In genomic region chr18:67599277-67599676, GRCh38 we compare ENCODE assay signal across 17 cellular contexts.
DNase-seq lines count a peak whose midpoint lies in the region; ATAC-seq, FAIRE-seq and TF ChIP-seq lines count a peak whose summit lies in the region.
"Had no signal": no experiment of that assay in that cellular context is flagged by ENCODE, and none has a peak within 500 bp of the region (broad histone marks: within the 10 kb centered on the region; RNA-seq: fewer than 3 reads in every experiment).

No MANE protein-coding gene starts in this region.

- intact Hi-C loops in endothelial cell of umbilical vein (cut with micrococcal nuclease) = loop anchor here (5.0 kb wide), 1 partner anchor 82 kb away; the partner anchor contains the start of gene DSEL
- intact Hi-C loops in heart left ventricle (cut with DNase I) = no loop called here
- intact Hi-C loops in thyroid gland (cut with DNase I) = no loop called here

- H3K9ac ChIP-seq in BLaER1 treated with 17β-estradiol and CSF1 and Interleukin-3, amounts not matched to agents 10 nM and 100 nM = no peak overlapping the region
- H3K9ac ChIP-seq in endothelial cell of umbilical vein (replicated peaks; ENCODE audit: extremely low read depth, insufficient read depth, low read length) = no peak overlapping the region

- H3K4me2 ChIP-seq in BLaER1 treated with 17β-estradiol and CSF1 and Interleukin-3, amounts not matched to agents 10 nM and 100 nM = peak overlapping the region; percentile 22 to 77 (median 36); a peak in 20 of 22 replicates
- H3K4me2 ChIP-seq in endothelial cell of umbilical vein (ENCODE audit: insufficient read depth, low read length) = peak overlapping the region; percentile 30

- peaks cover 0 to 21% (median 4%) of the 10 kb centered on the region in 11 experiments; a peak in 8 of 22 replicates for H3K9me3 ChIP-seq in BLaER1 treated with 17β-estradiol and CSF1 and Interleukin-3, amounts not matched to agents 10 nM and 100 nM (replicated peaks in 1 of 11)
- H3K9me3 ChIP-seq in endothelial cell of umbilical vein (replicated peaks; ENCODE audit: control insufficient read depth, insufficient read depth, low read length) (no peaks in the 10 kb centered on the region), heart left ventricle (peaks cover 0 to 25% (median 0%) of the 10 kb centered on the region in 12 donors), WERI-Rb-1 (ENCODE audit: severe bottlenecking) (no peaks in the 10 kb centered on the region), thyroid gland (no peaks in the 10 kb centered on the region)
- H3K9me3 ChIP-seq: psoas muscle had no signal

- H3K27ac ChIP-seq in BLaER1 treated with 17β-estradiol and CSF1 and Interleukin-3, amounts not matched to agents 10 nM and 100 nM = no peak overlapping the region; a peak in 1 of 22 replicates
- H3K27ac ChIP-seq in endothelial cell of umbilical vein (ENCODE audit: insufficient read depth, low read depth, low read length) (no peak overlapping the region), heart left ventricle (no peak overlapping the region), WERI-Rb-1 (no peak overlapping the region), thyroid gland (no peak overlapping the region)
- H3K27ac ChIP-seq: esophagus muscularis mucosa had no signal

- no peaks in the 10 kb centered on the region for H3K79me2 ChIP-seq in endothelial cell of umbilical vein (ENCODE audit: control insufficient read depth, insufficient read depth, low read length)

- ATAC-seq in heart left ventricle (no peak), HG03432 (IDR thresholded peaks at IDR 0.05; ENCODE audit: unreplicated experiment) (no peak)

- H3K27me3 ChIP-seq in BLaER1 treated with 17β-estradiol and CSF1 and Interleukin-3, amounts not matched to agents 10 nM and 100 nM = no peaks in the 10 kb centered on the region
- H3K27me3 ChIP-seq in endothelial cell of umbilical vein (ENCODE audit: control insufficient read depth in 2 of 2, insufficient read depth in 2 of 2, low read length in 2 of 2) (no peaks in the 10 kb centered on the region), heart left ventricle (no peaks in the 10 kb centered on the region), WERI-Rb-1 (ENCODE audit: insufficient read depth, low read depth, severe bottlenecking) (no peaks in the 10 kb centered on the region), thyroid gland (no peaks in the 10 kb centered on the region)
- H3K27me3 ChIP-seq: esophagus muscularis mucosa had no signal

- H2AFZ ChIP-seq in endothelial cell of umbilical vein (ENCODE audit: low read depth, low read length) = peak overlapping the region; percentile 42

- H3K4me1 ChIP-seq in BLaER1 treated with 17β-estradiol and CSF1 and Interleukin-3, amounts not matched to agents 10 nM and 100 nM = peaks cover 10 to 48% (median 12%) of the 10 kb centered on the region in 10 experiments; a peak in 17 of 20 replicates
- H3K4me1 ChIP-seq in endothelial cell of umbilical vein (ENCODE audit: control insufficient read depth, extremely low read depth, insufficient read depth, low read length) (peaks cover 7% of the 10 kb centered on the region), heart left ventricle (peaks cover 0 to 8% (median 0%) of the 10 kb centered on the region in 12 donors), thyroid gland (no peaks in the 10 kb centered on the region)
- H3K4me1 ChIP-seq: esophagus muscularis mucosa had no signal

- dilution Hi-C loops in endothelial cell of umbilical vein (cut with MboI; ENCODE audit: extremely low pct_ligation_motif_present, low sequenced_read_pairs) = no loop called here

- TF ChIP-seq CTCF in endothelial cell of umbilical vein (IDR thresholded peaks at IDR 0.05; ENCODE audit: extremely low read depth in 1 of 2, insufficient read depth in 1 of 2, low read depth in 1 of 2, low read length in 2 of 2) (no peak), heart left ventricle (IDR thresholded peaks at IDR 0.05) (no peak), WERI-Rb-1 (IDR thresholded peaks at IDR 0.05; ENCODE audit: low read depth, low read length) (no peak), thyroid gland (IDR thresholded peaks at IDR 0.05) (no peak)

- WGBS in heart left ventricle, 4 donors = 57 to 60% (median 58%) methylated on average over 2 of the region's 2 CpGs
- 85% methylated on average over 2 of the region's 2 CpGs for WGBS in thyroid gland, 2 donors

- POLR2A ChIA-PET in endothelial cell of umbilical vein (lab: Charles Lee) = no interaction called here

- FAIRE-seq in RCC 7860 (lab: Jason Lieb, UNC) (peak; percentile 85), endothelial cell of umbilical vein (lab: Jason Lieb, UNC) (no peak)

- no peaks in the 10 kb centered on the region for H3K9me1 ChIP-seq in endothelial cell of umbilical vein (replicated peaks; ENCODE audit: control insufficient read depth, extremely low read depth, insufficient read depth, low read length)

- TF ChIP-seq POLR2A in endothelial cell of umbilical vein (IDR thresholded peaks at IDR 0.05; ENCODE audit: low read depth, low read length) (no peak), heart left ventricle (IDR thresholded peaks at IDR 0.05) (no peak), thyroid gland (IDR thresholded peaks at IDR 0.05) (no peak)

- H4K20me1 ChIP-seq in BLaER1 treated with 17β-estradiol and CSF1 and Interleukin-3, amounts not matched to agents 10 nM and 100 nM = no peaks in the 10 kb centered on the region
- no peaks in the 10 kb centered on the region for H4K20me1 ChIP-seq in endothelial cell of umbilical vein (replicated peaks; ENCODE audit: control insufficient read depth, extremely low read depth, insufficient read depth, low read length)

- no TSS peak for BruUV-seq in endothelial cell of umbilical vein (replicated peaks; lab: Mats Ljungman, UMichigan)

- H3K36me3 ChIP-seq in BLaER1 treated with 17β-estradiol and CSF1 and Interleukin-3, amounts not matched to agents 10 nM and 100 nM = no peaks in the 10 kb centered on the region
- H3K36me3 ChIP-seq in endothelial cell of umbilical vein (ENCODE audit: control insufficient read depth in 2 of 2, extremely low read depth in 1 of 2, insufficient read depth in 2 of 2, low read length in 2 of 2) (no peaks in the 10 kb centered on the region), heart left ventricle (no peaks in the 10 kb centered on the region), WERI-Rb-1 (no peaks in the 10 kb centered on the region), thyroid gland (no peaks in the 10 kb centered on the region)
- H3K36me3 ChIP-seq: esophagus muscularis mucosa had no signal

- CTCF ChIA-PET in endothelial cell of umbilical vein (lab: Charles Lee) = interaction anchor here (1.1 to 1.4 kb wide), 4 partner anchors 9 to 84 kb away, joined by 3 to 10 read pairs (median 3); no protein-coding TSS in a partner anchor

- DNase-seq in RCC 7860 (ENCODE audit: low spot score) (peak; percentile 22), endothelial cell of umbilical vein (ENCODE audit: low read depth, low spot score) (peak; percentile 36), lung microvascular endothelial cell (ENCODE audit: low read depth in 2 of 2) (peak; percentile 44 to 58), heart left ventricle (no peak), WERI-Rb-1 (no peak), thyroid gland (no peak)
- DNase-seq: activated naive CD4-positive, alpha-beta T cell treated with anti-CD3 and anti-CD28 coated beads, Interleukin-2, amount 10 ng/mL, durations not matched to agents 7 days and 5 days; C1 segment of cervical spinal cord; DND-41; NCI-H1694 treated with DMSO at 0.1 percent for 48 hours; NCI-H526 treated with DMSO at 0.1 percent for 48 hours; psoas muscle; stimulated activated CD4-positive, alpha-beta T cell treated with anti-CD3 and anti-CD28 coated beads, Interleukin-4, amount 100 ng/mL, for 1 hour; stimulated activated naive CD4-positive, alpha-beta T cell treated with Interleukin-2 at 50 U/mL for 16 hours had no signal

- no peak overlapping the region for H3K4me3 ChIP-seq in BLaER1 treated with 17β-estradiol and CSF1 and Interleukin-3, amounts not matched to agents 10 nM and 100 nM
- no peak overlapping the region for H3K4me3 ChIP-seq in endothelial cell of umbilical vein (replicated peaks in 1 of 3; ENCODE audit: insufficient read depth in 1 of 3, low read depth in 1 of 3, low read length in 3 of 3)
- no peak overlapping the region for H3K4me3 ChIP-seq in heart left ventricle
- H3K4me3 ChIP-seq in WERI-Rb-1 (ENCODE audit: low read depth, low read length) = no peak overlapping the region
- H3K4me3 ChIP-seq in thyroid gland (replicated peaks in 1 of 3) = no peak overlapping the region
- H3K4me3 ChIP-seq: esophagus muscularis mucosa had no signal

TF ChIP-seq in endothelial cell of umbilical vein, 7 proteins besides CTCF, POLR2A, EP300 and RAD21:
- TF ChIP-seq MYC (IDR thresholded peaks at IDR 0.05; ENCODE audit: low read depth, low read length) (no peak), FOS (IDR thresholded peaks at IDR 0.05; ENCODE audit: borderline replicate concordance, insufficient read depth, low read length) (peak; percentile 79), JUN (IDR thresholded peaks at IDR 0.05; ENCODE audit: borderline replicate concordance, insufficient read depth, insufficient read length, low read depth) (peak; percentile 67), EZH2 (IDR thresholded peaks at IDR 0.05; ENCODE audit: borderline replicate concordance, low read depth, low read length, severe bottlenecking) (no peak), MAX (IDR thresholded peaks at IDR 0.05; ENCODE audit: insufficient read depth, insufficient read length) (no peak), POLR2AphosphoS5 (IDR thresholded peaks at IDR 0.05; ENCODE audit: insufficient read depth, low read depth, low read length) (no peak), GATA2 (IDR thresholded peaks at IDR 0.05; ENCODE audit: insufficient read depth, insufficient read length, low read depth, low read length) (no peak)

Comparison
In these comparisons a context has a peak if more than half of its experiments do, and no peak if none do; other contexts are left out.
1. DNase-seq: peak in RCC 7860 (single experiment), endothelial cell of umbilical vein (single experiment) and lung microvascular endothelial cell (2 of 2); none in heart left ventricle (0 of 5), WERI-Rb-1 (single experiment) and thyroid gland (0 of 2).